In genomic region chr2:230008708-230009066, GRCh38 we compare ENCODE assay signal across 1 cellular context.
TF ChIP-seq lines count a peak whose summit lies in the region.

No MANE protein-coding gene starts in this region.

TF ChIP-seq in GM12878, 131 proteins besides CTCF, POLR2A, EP300 and RAD21 (continued from another document):
- TF ChIP-seq MXI1 (IDR thresholded peaks at IDR 0.05; ENCODE audit: low read depth, low read length) = no peak
- TF ChIP-seq GABPA (IDR thresholded peaks at IDR 0.05; ENCODE audit: low read depth) = no peak
- TF ChIP-seq SP1 (IDR thresholded peaks at IDR 0.05; ENCODE audit: low read depth, low read length) = no peak
- TF ChIP-seq HCFC1 (IDR thresholded peaks at IDR 0.05; ENCODE audit: low read length) = no peak
- TF ChIP-seq, protein P1, sequence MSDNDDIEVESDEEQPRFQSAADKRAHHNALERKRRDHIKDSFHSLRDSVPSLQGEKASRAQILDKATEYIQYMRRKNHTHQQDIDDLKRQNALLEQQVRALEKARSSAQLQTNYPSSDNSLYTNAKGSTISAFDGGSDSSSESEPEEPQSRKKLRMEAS (IDR thresholded peaks at IDR 0.05; ENCODE audit: low read depth, low read length) = no peak
- no peak for TF ChIP-seq TCF7 (IDR thresholded peaks at IDR 0.05; ENCODE audit: borderline replicate concordance)
- no peak for TF ChIP-seq ESRRA (IDR thresholded peaks at IDR 0.05; ENCODE audit: low read length)
- TF ChIP-seq KDM1A (IDR thresholded peaks at IDR 0.05; ENCODE audit: borderline replicate concordance) = no peak
- TF ChIP-seq CHD4 (IDR thresholded peaks at IDR 0.05) = no peak
- no peak for TF ChIP-seq HDGF (IDR thresholded peaks at IDR 0.05)
- TF ChIP-seq SIN3A (IDR thresholded peaks at IDR 0.05; ENCODE audit: low read depth, low read length) = no peak
TF ChIP-seq in GM12878: peak in this region for 0.
